20 cellular contexts compared by ENCODE assay signal in the genomic region with DNA sequence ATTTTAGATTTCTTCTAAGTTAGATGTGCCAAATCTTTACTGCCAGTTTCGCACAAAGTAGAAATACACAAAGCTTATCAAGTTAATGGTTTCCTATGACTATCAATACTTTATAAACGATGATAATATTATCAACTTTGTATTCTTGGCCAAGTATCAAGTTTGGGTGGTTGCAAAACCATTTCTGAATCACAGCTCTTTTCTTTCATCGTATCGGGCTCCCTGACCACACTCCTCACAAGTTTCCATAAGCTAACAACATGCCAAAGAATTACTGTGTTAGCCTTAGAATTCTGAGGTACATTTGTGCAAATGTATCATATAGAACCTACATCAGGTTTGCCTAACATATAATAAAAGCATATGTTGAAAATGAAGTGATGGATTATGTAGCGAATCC.
A peak's percentile ranks its signal among the peaks of the same experiment; 100 is the strongest.
DNase-seq lines count a peak whose midpoint lies in the region; ATAC-seq and TF ChIP-seq lines count a peak whose summit lies in the region.
"Had no signal": no experiment of that assay in that cellular context is flagged by ENCODE, and none has a peak within 500 bp of the region (broad histone marks: within the 10 kb centered on the region; RNA-seq: fewer than 3 reads in every experiment).

No MANE protein-coding gene starts in this region.

- H4K5ac ChIP-seq in IMR-90 (ENCODE audit: low read depth, low read length): no peak overlapping the region

- H2AK9ac ChIP-seq in IMR-90 (replicated peaks; ENCODE audit: low read depth, low read length, poor library complexity): no peak overlapping the region

- no peak overlapping the region for H3K14ac ChIP-seq in IMR-90 (replicated peaks; ENCODE audit: low read depth, low read length)

- no peak for TF ChIP-seq POLR2A in IMR-90 (IDR thresholded peaks at IDR 0.05; ENCODE audit: low read depth, low read length)

- H3K4ac ChIP-seq in IMR-90 (ENCODE audit: low read depth, low read length): no peak overlapping the region

- dilution Hi-C loops in IMR-90 (cut with HindIII; ENCODE audit: low sequenced_read_pairs, unreplicated experiment): no loop called here

- H3K36me3 ChIP-seq in IMR-90 (ENCODE audit: control insufficient read depth, insufficient read depth, low read length) (no peaks in the 10 kb centered on the region), MM.1S (replicated peaks; ENCODE audit: insufficient read depth, low read length) (no peaks in the 10 kb centered on the region)
- H3K36me3 ChIP-seq: BLaER1, MG63, SJCRH30 had no signal

- H3K9me1 ChIP-seq in IMR-90 (ENCODE audit: insufficient read depth, low read length): no peaks in the 10 kb centered on the region

- H3K56ac ChIP-seq in IMR-90 (ENCODE audit: extremely low read depth, insufficient read depth, low read length): no peak overlapping the region

- no peak overlapping the region for H2AK5ac ChIP-seq in IMR-90 (ENCODE audit: low read depth, low read length)

- H3K4me3 ChIP-seq in IMR-90 (ENCODE audit: insufficient read depth, low read depth, low read length) (no peak overlapping the region), cardiac fibroblast (replicated peaks in 1 of 2; ENCODE audit: low read depth in 2 of 2, low read length in 2 of 2) (no peak overlapping the region), fibroblast of pulmonary artery (replicated peaks; ENCODE audit: low read depth, low read length) (no peak overlapping the region), MM.1S (ENCODE audit: low read length) (no peak overlapping the region)
- H3K4me3 ChIP-seq: BLaER1, MG63, PC-9, SJCRH30 had no signal

- H4K8ac ChIP-seq in IMR-90 (ENCODE audit: low read depth in 2 of 2, low read length in 2 of 2): no peak overlapping the region

- in situ Hi-C loops in IMR-90 (cut with MboI; ENCODE audit: low sequenced_read_pairs): no loop called here

- H4K91ac ChIP-seq in IMR-90 (ENCODE audit: insufficient read depth, low read depth, low read length): no peak overlapping the region

- H3K9me3 ChIP-seq in IMR-90 (ENCODE audit: control insufficient read depth, insufficient read depth, low read length) (no peaks in the 10 kb centered on the region), MM.1S (replicated peaks; ENCODE audit: insufficient read depth, low read length) (no peaks in the 10 kb centered on the region)
- H3K9me3 ChIP-seq: BLaER1, MG63, SJCRH30 had no signal

- POLR2A ChIA-PET in IMR-90 (lab: Charles Lee; ENCODE audit: unreplicated experiment): no interaction called here

- TF ChIP-seq CTCF in IMR-90 (conservative IDR thresholded peaks at IDR 0.05; ENCODE audit: low read depth, low read length) (no peak), cardiac fibroblast (IDR thresholded peaks at IDR 0.05; ENCODE audit: low read depth, low read length) (no peak), fibroblast of pulmonary artery (IDR thresholded peaks at IDR 0.05; ENCODE audit: low read length, missing control alignments) (no peak), MM.1S (IDR thresholded peaks at IDR 0.05; ENCODE audit: low read length) (no peak)

- no peaks in the 10 kb centered on the region for H3K9me2 ChIP-seq in MM.1S (replicated peaks; ENCODE audit: insufficient read depth, low read length)

- CTCF ChIA-PET in IMR-90 (lab: Yijun Ruan, JAX): no interaction called here

- H4K20me1 ChIP-seq in IMR-90 (ENCODE audit: insufficient read depth, low read length) (no peaks in the 10 kb centered on the region), MM.1S (ENCODE audit: insufficient read depth, low read length) (no peaks in the 10 kb centered on the region)
- H4K20me1 ChIP-seq: BLaER1 had no signal

- DNase-seq in IMR-90: peak; percentile 59
- peak; percentile 5 to 42 for DNase-seq in cardiac fibroblast (ENCODE audit: low read depth in 2 of 2)
- peak; percentile 22 for DNase-seq in fibroblast of pulmonary artery (ENCODE audit: low read depth)
- DNase-seq in stromal cell of bone marrow (ENCODE audit: low read depth): peak; percentile 16
- no peak for DNase-seq in MM.1S
- no peak for DNase-seq in dedifferentiated amniotic fluid mesenchymal stem cell (ENCODE audit: extremely low spot score)
- DNase-seq: CD4-positive, CD25-positive, alpha-beta regulatory T cell; H7; KG1; MG63; NCI-H1694; NCI-H2029 treated with DMSO at 0.1 percent for 48 hours; NCI-H446 treated with DMSO at 0.1 percent for 48 hours; NCI-H82; NK-92 treated with Interleukin-12 subunit alpha and Interleukin-12 subunit beta, amount 100 ng/mL, for 24 hours; PC-9; SJCRH30 had no signal

- no peaks in the 10 kb centered on the region for H3F3A ChIP-seq in MM.1S (ENCODE audit: insufficient read depth, low read length)

- no peak overlapping the region for H2BK5ac ChIP-seq in IMR-90 (ENCODE audit: low read depth, low read length, poor library complexity, severe bottlenecking)

- no peak overlapping the region for H2BK120ac ChIP-seq in IMR-90 (ENCODE audit: low read depth, low read length)

- no peak overlapping the region for H3K23ac ChIP-seq in IMR-90 (ENCODE audit: low read depth, low read length)

- no peaks in the 10 kb centered on the region for H3K79me1 ChIP-seq in IMR-90 (ENCODE audit: low read depth in 1 of 2, low read length in 2 of 2)

- H3K4me1 ChIP-seq in IMR-90 (ENCODE audit: control insufficient read depth, insufficient read depth, low read length): no peaks in the 10 kb centered on the region
- peaks cover 7% of the 10 kb centered on the region; the same call in 1 of the 2 replicates for H3K4me1 ChIP-seq in MM.1S (ENCODE audit: low read length)
- H3K4me1 ChIP-seq: BLaER1, SJCRH30 had no signal

- H3K79me2 ChIP-seq in MM.1S (ENCODE audit: low read length): no peaks in the 10 kb centered on the region

- H2AFZ ChIP-seq in IMR-90 (replicated peaks; ENCODE audit: low read length, poor library complexity): no peak overlapping the region
- no peak overlapping the region for H2AFZ ChIP-seq in MM.1S (ENCODE audit: low read length)
- H2AFZ ChIP-seq: PC-9 had no signal

- H3K18ac ChIP-seq in IMR-90 (ENCODE audit: low read depth, low read length): no peak overlapping the region

- no peak for TF ChIP-seq RAD21 in IMR-90 (IDR thresholded peaks at IDR 0.05; ENCODE audit: low read length)

- intact Hi-C loops in IMR-90 (cut with micrococcal nuclease): no loop called here

- no peaks in the 10 kb centered on the region for H3K27me3 ChIP-seq in IMR-90 (ENCODE audit: control insufficient read depth, insufficient read depth, low read length)
- H3K27me3 ChIP-seq in MM.1S (replicated peaks; ENCODE audit: insufficient read depth, low read length): no peaks in the 10 kb centered on the region
- H3K27me3 ChIP-seq: BLaER1, MG63 had no signal

- WGBS in IMR-90 (ENCODE audit: extremely low coverage in 2 of 2, insufficient read length in 1 of 2), 2 experiments: no CpG with 5 or more reads among the region's 5 CpGs

- ATAC-seq in IMR-90 (ENCODE audit: low read depth): no peak
- no peak for ATAC-seq in HG02973 (IDR thresholded peaks at IDR 0.05; ENCODE audit: unreplicated experiment)
- ATAC-seq: Right ventricle myocardium inferior had no signal

- H3K9ac ChIP-seq in IMR-90 (ENCODE audit: low read depth, low read length): no peak overlapping the region
- H3K9ac ChIP-seq in MM.1S (ENCODE audit: low read length): no peak overlapping the region
- H3K9ac ChIP-seq: BLaER1 had no signal

- H3K4me2 ChIP-seq in IMR-90 (ENCODE audit: low read depth, low read length) (no peak overlapping the region), MM.1S (ENCODE audit: low read depth, low read length) (no peak overlapping the region)
- H3K4me2 ChIP-seq: BLaER1, PC-9 had no signal

- no TSS peak for BruUV-seq in IMR-90 (replicated peaks; lab: Mats Ljungman, UMichigan)

- no peak overlapping the region for H3K27ac ChIP-seq in IMR-90 (ENCODE audit: insufficient read depth, low read length)
- H3K27ac ChIP-seq in MM.1S (ENCODE audit: low read length): no peak overlapping the region
- H3K27ac ChIP-seq: BLaER1, PC-9, SJCRH30 had no signal

- H2BK15ac ChIP-seq in IMR-90 (ENCODE audit: low read depth, low read length): no peak overlapping the region

- no peak overlapping the region for H2BK20ac ChIP-seq in IMR-90 (ENCODE audit: low read depth, low read length)

TF ChIP-seq in IMR-90, 13 proteins besides CTCF, POLR2A, EP300 and RAD21:
- TF ChIP-seq SMC3 (IDR thresholded peaks at IDR 0.05; ENCODE audit: low read depth, low read length) (no peak), CEBPB (IDR thresholded peaks at IDR 0.05; ENCODE audit: low read depth, low read length) (peak; percentile 72)

Comparison
In these comparisons a context has a peak if more than half of its experiments do, and no peak if none do; other contexts are left out.
1. DNase-seq: peak in IMR-90 (single experiment), cardiac fibroblast (2 of 2), fibroblast of pulmonary artery (single experiment) and stromal cell of bone marrow (single experiment); none in MM.1S (single experiment) and dedifferentiated amniotic fluid mesenchymal stem cell (single experiment).